Comparison of ENCODE assay signal across 30 cellular contexts in genomic region chr10:58225654-58226053, GRCh38.
"Had no signal": no experiment of that assay in that cellular context is flagged by ENCODE, and none has a peak within 500 bp of the region (broad histone marks: within the 10 kb centered on the region; RNA-seq: fewer than 3 reads in every experiment).

No MANE protein-coding gene starts in this region.

- H3K27ac Mint-ChIP-seq: activated CD4-positive, alpha-beta memory T cell treated with anti-CD3 and anti-CD28 coated beads for 36 hours; activated CD4-positive, alpha-beta T cell treated with anti-CD3 and anti-CD28 coated beads for 36 hours; activated CD4-positive, alpha-beta T cell treated with anti-CD3 and anti-CD28 coated beads, Interleukin-2, amount 10 ng/mL, durations not matched to agents 24 days and 14 days; activated CD8-positive, alpha-beta memory T cell treated with anti-CD3 and anti-CD28 coated beads, Interleukin-2, amount 10 ng/mL, durations not matched to agents 7 days and 5 days; activated CD8-positive, alpha-beta T cell treated with anti-CD3 and anti-CD28 coated beads, Interleukin-2, amount 10 ng/mL, durations not matched to agents 7 days and 5 days; activated naive CD4-positive, alpha-beta T cell treated with anti-CD3 and anti-CD28 coated beads, Interleukin-2, amount 10 ng/mL, durations not matched to agents 7 days and 5 days; activated naive CD8-positive, alpha-beta T cell treated with anti-CD3 and anti-CD28 coated beads for 36 hours; activated naive CD8-positive, alpha-beta T cell treated with anti-CD3 and anti-CD28 coated beads, Interleukin-2, amount 50 U/mL, for 24 hours; activated T-helper 1 cell treated with anti-CD3 and anti-CD28 coated beads, Interleukin-12 subunit alpha, Interleukin-12 subunit beta, Interleukin-2, Interleukin-4 antibody, amounts not matched to agents 30 ng/mL and 10 ng/mL and 1 ng/mL, durations not matched to agents 14 hours and 24 hours and 36 hours had no signal

- ATAC-seq: activated CD4-positive, alpha-beta T cell treated with anti-CD3 and anti-CD28 coated beads for 36 hours; activated CD8-positive, alpha-beta memory T cell treated with anti-CD3 and anti-CD28 coated beads, Interleukin-2, amount 10 ng/mL, durations not matched to agents 7 days and 5 days; activated CD8-positive, alpha-beta T cell treated with anti-CD3 and anti-CD28 coated beads, Interleukin-2, amount 10 ng/mL, durations not matched to agents 7 days and 5 days; activated naive CD8-positive, alpha-beta T cell treated with anti-CD3 and anti-CD28 coated beads, Interleukin-2, amount 50 U/mL, for 24 hours; body of pancreas; effector memory CD8-positive, alpha-beta T cell; foreskin keratinocyte; gastroesophageal sphincter had no signal

- H3K4me3 ChIP-seq: adrenal gland, body of pancreas, esophagus muscularis mucosa, gastroesophageal sphincter had no signal

- H3K9me3 Mint-ChIP-seq: activated CD4-positive, alpha-beta memory T cell treated with anti-CD3 and anti-CD28 coated beads for 36 hours; activated CD4-positive, alpha-beta T cell treated with anti-CD3 and anti-CD28 coated beads, Interleukin-2, amount 10 ng/mL, durations not matched to agents 24 days and 14 days; activated naive CD4-positive, alpha-beta T cell treated with anti-CD3 and anti-CD28 coated beads, Interleukin-2, amount 10 ng/mL, durations not matched to agents 7 days and 5 days; activated naive CD8-positive, alpha-beta T cell treated with anti-CD3 and anti-CD28 coated beads for 36 hours; activated naive CD8-positive, alpha-beta T cell treated with anti-CD3 and anti-CD28 coated beads, Interleukin-2, amount 50 U/mL, for 24 hours; activated T-helper 1 cell treated with anti-CD3 and anti-CD28 coated beads, Interleukin-12 subunit alpha, Interleukin-12 subunit beta, Interleukin-2, Interleukin-4 antibody, amounts not matched to agents 30 ng/mL and 10 ng/mL and 1 ng/mL, durations not matched to agents 14 hours and 24 hours and 36 hours; effector memory CD8-positive, alpha-beta T cell had no signal

- DNase-seq: activated CD4-positive, alpha-beta memory T cell treated with anti-CD3 and anti-CD28 coated beads for 36 hours; activated CD4-positive, alpha-beta T cell treated with anti-CD3 and anti-CD28 coated beads for 36 hours; activated CD4-positive, alpha-beta T cell treated with anti-CD3 and anti-CD28 coated beads, Interleukin-2, amount 10 ng/mL, durations not matched to agents 24 days and 14 days; activated CD4-positive, CD25-positive, alpha-beta regulatory T cell; activated CD4-positive, CD25-positive, alpha-beta regulatory T cell treated with anti-CD3 and anti-CD28 coated beads, Interleukin-2, amount 50 U/mL, for 72 hours; activated CD8-positive, alpha-beta memory T cell treated with anti-CD3 and anti-CD28 coated beads, Interleukin-2, amount 10 ng/mL, durations not matched to agents 7 days and 5 days; activated CD8-positive, alpha-beta memory T cell treated with anti-CD3 and anti-CD28 coated beads, Interleukin-2, amount 50 U/mL, for 4 hours; activated CD8-positive, alpha-beta T cell treated with anti-CD3 and anti-CD28 coated beads, Interleukin-2, amount 10 ng/mL, durations not matched to agents 7 days and 5 days; activated gamma-delta T cell; activated naive CD4-positive, alpha-beta T cell; activated naive CD4-positive, alpha-beta T cell treated with anti-CD3 and anti-CD28 coated beads, Interleukin-2, amount 10 ng/mL, durations not matched to agents 7 days and 5 days; activated naive CD8-positive, alpha-beta T cell treated with anti-CD3 and anti-CD28 coated beads for 36 hours; activated naive CD8-positive, alpha-beta T cell treated with anti-CD3 and anti-CD28 coated beads, Interleukin-2, amount 50 U/mL, for 24 hours; activated T-cell treated with anti-CD3 and anti-CD28 coated beads, Interleukin-2, amount 50 U/mL, for 1 hour; activated T-cell treated with anti-CD3 and anti-CD28 coated beads, Interleukin-2, amount 50 U/mL, for 48 hours; adrenal gland; amygdala; aorta; body of pancreas; caudate nucleus; cortex of kidney; dermis blood vessel endothelial cell; effector CD4-positive, alpha-beta T cell; effector memory CD8-positive, alpha-beta T cell; erythroblast; foreskin keratinocyte; T-helper 2 cell had no signal

- H3K27me3 Mint-ChIP-seq: activated CD4-positive, alpha-beta memory T cell treated with anti-CD3 and anti-CD28 coated beads for 36 hours; activated CD4-positive, alpha-beta T cell treated with anti-CD3 and anti-CD28 coated beads for 36 hours; activated CD4-positive, alpha-beta T cell treated with anti-CD3 and anti-CD28 coated beads, Interleukin-2, amount 10 ng/mL, durations not matched to agents 24 days and 14 days; activated CD8-positive, alpha-beta memory T cell treated with anti-CD3 and anti-CD28 coated beads, Interleukin-2, amount 10 ng/mL, durations not matched to agents 7 days and 5 days; activated naive CD4-positive, alpha-beta T cell treated with anti-CD3 and anti-CD28 coated beads, Interleukin-2, amount 10 ng/mL, durations not matched to agents 7 days and 5 days; activated naive CD8-positive, alpha-beta T cell treated with anti-CD3 and anti-CD28 coated beads for 36 hours; activated naive CD8-positive, alpha-beta T cell treated with anti-CD3 and anti-CD28 coated beads, Interleukin-2, amount 50 U/mL, for 24 hours; effector memory CD8-positive, alpha-beta T cell had no signal

- H3K27ac ChIP-seq: adrenal gland, body of pancreas, esophagus muscularis mucosa, foreskin keratinocyte, gastroesophageal sphincter had no signal

- H3K27me3 ChIP-seq: adrenal gland, body of pancreas, esophagus muscularis mucosa, foreskin keratinocyte, gastroesophageal sphincter had no signal

- H3K4me3 Mint-ChIP-seq: activated CD4-positive, alpha-beta memory T cell treated with anti-CD3 and anti-CD28 coated beads for 36 hours; activated CD4-positive, alpha-beta T cell treated with anti-CD3 and anti-CD28 coated beads for 36 hours; activated CD4-positive, alpha-beta T cell treated with anti-CD3 and anti-CD28 coated beads, Interleukin-2, amount 10 ng/mL, durations not matched to agents 24 days and 14 days; activated CD8-positive, alpha-beta memory T cell treated with anti-CD3 and anti-CD28 coated beads, Interleukin-2, amount 10 ng/mL, durations not matched to agents 7 days and 5 days; activated CD8-positive, alpha-beta T cell treated with anti-CD3 and anti-CD28 coated beads, Interleukin-2, amount 10 ng/mL, durations not matched to agents 7 days and 5 days; activated naive CD4-positive, alpha-beta T cell treated with anti-CD3 and anti-CD28 coated beads, Interleukin-2, amount 10 ng/mL, durations not matched to agents 7 days and 5 days; activated naive CD8-positive, alpha-beta T cell treated with anti-CD3 and anti-CD28 coated beads for 36 hours; activated naive CD8-positive, alpha-beta T cell treated with anti-CD3 and anti-CD28 coated beads, Interleukin-2, amount 50 U/mL, for 24 hours; activated T-helper 1 cell treated with anti-CD3 and anti-CD28 coated beads, Interleukin-12 subunit alpha, Interleukin-12 subunit beta, Interleukin-2, Interleukin-4 antibody, amounts not matched to agents 30 ng/mL and 10 ng/mL and 1 ng/mL, durations not matched to agents 14 hours and 24 hours and 36 hours; effector memory CD8-positive, alpha-beta T cell had no signal

- H3K9me3 ChIP-seq: body of pancreas, esophagus muscularis mucosa, gastroesophageal sphincter had no signal

- H3K4me1 Mint-ChIP-seq: activated CD4-positive, alpha-beta T cell treated with anti-CD3 and anti-CD28 coated beads for 36 hours; activated CD4-positive, alpha-beta T cell treated with anti-CD3 and anti-CD28 coated beads, Interleukin-2, amount 10 ng/mL, durations not matched to agents 24 days and 14 days; activated CD8-positive, alpha-beta memory T cell treated with anti-CD3 and anti-CD28 coated beads, Interleukin-2, amount 10 ng/mL, durations not matched to agents 7 days and 5 days; activated naive CD4-positive, alpha-beta T cell treated with anti-CD3 and anti-CD28 coated beads, Interleukin-2, amount 10 ng/mL, durations not matched to agents 7 days and 5 days; activated naive CD8-positive, alpha-beta T cell treated with anti-CD3 and anti-CD28 coated beads for 36 hours; activated naive CD8-positive, alpha-beta T cell treated with anti-CD3 and anti-CD28 coated beads, Interleukin-2, amount 50 U/mL, for 24 hours had no signal

- H3K36me3 ChIP-seq: adrenal gland had no signal

- H3K4me1 ChIP-seq: adrenal gland, body of pancreas, esophagus muscularis mucosa, foreskin keratinocyte, gastroesophageal sphincter had no signal
